Comparison of ENCODE assay signal across 1 cellular context in the genomic region with DNA sequence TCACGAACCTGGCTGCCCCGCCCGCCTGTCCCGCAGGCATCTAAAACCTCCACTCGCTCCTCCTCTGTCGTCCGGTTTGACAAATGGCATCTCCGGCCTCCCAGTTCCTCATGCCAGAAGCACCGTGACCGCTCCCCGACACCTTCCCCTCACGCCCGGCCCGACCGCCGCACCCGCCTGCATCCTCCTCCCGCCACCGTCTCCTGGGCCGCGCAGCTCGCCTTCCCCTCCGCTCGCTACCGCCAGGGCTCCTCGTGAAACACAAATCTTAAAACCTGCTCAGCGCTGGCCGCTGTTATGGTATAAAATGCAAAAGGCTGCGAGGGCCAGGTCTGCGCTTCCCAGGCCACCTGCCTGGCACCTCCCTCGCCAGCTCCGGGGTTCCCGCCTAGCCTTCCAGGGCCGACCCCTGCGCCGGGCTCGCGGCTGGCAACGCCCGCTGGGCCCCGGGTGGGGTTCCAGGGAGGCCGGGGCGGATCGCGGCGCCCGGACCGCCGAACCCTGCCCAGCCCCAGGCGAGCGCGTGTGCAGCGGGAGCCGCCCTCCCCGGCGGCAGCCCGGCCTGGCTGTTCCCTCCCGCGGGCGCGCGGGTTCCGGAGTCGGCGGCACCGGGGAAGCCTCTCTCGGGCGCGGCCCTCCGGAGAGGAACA.
TF ChIP-seq lines count a peak whose summit lies in the region.

No MANE protein-coding gene starts in this region.

TF ChIP-seq in IMR-90, 13 proteins besides CTCF, POLR2A, EP300 and RAD21 (continued from another document):
- TF ChIP-seq, protein P1, sequence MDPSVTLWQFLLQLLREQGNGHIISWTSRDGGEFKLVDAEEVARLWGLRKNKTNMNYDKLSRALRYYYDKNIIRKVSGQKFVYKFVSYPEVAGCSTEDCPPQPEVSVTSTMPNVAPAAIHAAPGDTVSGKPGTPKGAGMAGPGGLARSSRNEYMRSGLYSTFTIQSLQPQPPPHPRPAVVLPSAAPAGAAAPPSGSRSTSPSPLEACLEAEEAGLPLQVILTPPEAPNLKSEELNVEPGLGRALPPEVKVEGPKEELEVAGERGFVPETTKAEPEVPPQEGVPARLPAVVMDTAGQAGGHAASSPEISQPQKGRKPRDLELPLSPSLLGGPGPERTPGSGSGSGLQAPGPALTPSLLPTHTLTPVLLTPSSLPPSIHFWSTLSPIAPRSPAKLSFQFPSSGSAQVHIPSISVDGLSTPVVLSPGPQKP (IDR thresholded peaks at IDR 0.05; ENCODE audit: borderline replicate concordance, low read depth, low read length): no peak
- no peak for TF ChIP-seq MXI1 (IDR thresholded peaks at IDR 0.05; ENCODE audit: borderline replicate concordance, low read depth, low read length)
- TF ChIP-seq FOS (IDR thresholded peaks at IDR 0.05; ENCODE audit: low read depth, low read length): no peak
- TF ChIP-seq SMC3 (IDR thresholded peaks at IDR 0.05; ENCODE audit: low read depth, low read length): no peak
- TF ChIP-seq NFE2L2 (IDR thresholded peaks at IDR 0.05; ENCODE audit: low read depth, low read length): no peak
- TF ChIP-seq RFX5 (IDR thresholded peaks at IDR 0.05; ENCODE audit: low read depth, low read length): no peak
- TF ChIP-seq RCOR1 (IDR thresholded peaks at IDR 0.05; ENCODE audit: insufficient replicate concordance, low read length): no peak
- no peak for TF ChIP-seq CHD1 (IDR thresholded peaks at IDR 0.05; ENCODE audit: low read depth, low read length)
- TF ChIP-seq CEBPB (IDR thresholded peaks at IDR 0.05; ENCODE audit: low read depth, low read length): no peak
- TF ChIP-seq, protein P2, sequence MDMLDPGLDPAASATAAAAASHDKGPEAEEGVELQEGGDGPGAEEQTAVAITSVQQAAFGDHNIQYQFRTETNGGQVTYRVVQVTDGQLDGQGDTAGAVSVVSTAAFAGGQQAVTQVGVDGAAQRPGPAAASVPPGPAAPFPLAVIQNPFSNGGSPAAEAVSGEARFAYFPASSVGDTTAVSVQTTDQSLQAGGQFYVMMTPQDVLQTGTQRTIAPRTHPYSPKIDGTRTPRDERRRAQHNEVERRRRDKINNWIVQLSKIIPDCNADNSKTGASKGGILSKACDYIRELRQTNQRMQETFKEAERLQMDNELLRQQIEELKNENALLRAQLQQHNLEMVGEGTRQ (IDR thresholded peaks at IDR 0.05; ENCODE audit: low read depth, low read length): no peak
- TF ChIP-seq MAFK (IDR thresholded peaks at IDR 0.05; ENCODE audit: low read depth, low read length): no peak
- no peak for TF ChIP-seq MAZ (IDR thresholded peaks at IDR 0.05; ENCODE audit: borderline replicate concordance, low read depth, low read length)
